In the genomic region with DNA sequence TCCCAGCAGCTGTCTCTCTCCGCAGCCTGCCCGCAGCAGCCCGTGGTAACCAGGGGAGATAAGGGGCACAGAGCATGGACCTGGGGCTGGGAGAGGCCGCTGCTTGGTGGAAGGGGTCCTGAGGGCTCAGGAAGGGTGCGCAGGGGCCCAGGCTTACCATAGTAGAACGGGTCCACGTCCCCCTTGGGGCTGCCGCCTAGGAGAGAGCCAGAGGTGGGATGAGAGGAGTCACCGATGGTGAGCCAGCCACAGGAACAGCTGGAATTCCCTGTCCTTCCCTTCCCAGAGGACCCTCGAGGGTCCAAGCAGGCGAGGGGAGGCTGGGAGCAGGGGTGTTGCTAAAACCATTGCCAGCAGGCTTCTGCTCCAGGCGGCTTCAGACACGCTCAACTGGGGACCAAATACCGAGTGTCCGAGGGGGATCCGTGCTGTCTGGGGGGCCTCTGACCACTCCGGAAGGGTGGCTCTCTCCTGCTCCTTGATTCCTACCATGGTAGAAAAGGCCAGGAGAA, we compare ENCODE assay signal across 14 cellular contexts. TPM values are rescaled to one million over a fixed set of nuclear protein-coding genes. Genes with fewer than 3 reads are reported as not detected.
A peak's percentile ranks its signal among the peaks of the same experiment; 100 is the strongest.
DNase-seq lines count a peak whose midpoint lies in the region; ATAC-seq and TF ChIP-seq lines count a peak whose summit lies in the region.
"Had no signal": no experiment of that assay in that cellular context is flagged by ENCODE, and none has a peak within 500 bp of the region (broad histone marks: within the 10 kb centered on the region; RNA-seq: fewer than 3 reads in every experiment).

No MANE protein-coding gene starts in this region.

- no peak overlapping the region for H2AFZ ChIP-seq in DND-41 (ENCODE audit: low read depth, low read length)
- 0 out of 2 replicates have a peak overlapping the region, but pooled peaks have one; percentile 10 for H2AFZ ChIP-seq in OCI-LY3 (ENCODE audit: low read depth, low read length)
- H2AFZ ChIP-seq: parathyroid adenoma had no signal

- H3K79me2 ChIP-seq in DND-41 (ENCODE audit: insufficient read depth, low read length) (peaks cover 57% of the 10 kb centered on the region), OCI-LY3 (ENCODE audit: low read length) (no peaks in the 10 kb centered on the region)
- H3K79me2 ChIP-seq: parathyroid adenoma had no signal

- peak overlapping the region; percentile 82 for H3K9ac ChIP-seq in DND-41 (ENCODE audit: low read depth, low read length)
- peak overlapping the region; percentile 62; the same call in 1 of the 2 replicates for H3K9ac ChIP-seq in OCI-LY3 (ENCODE audit: low read length)
- peak overlapping the region; percentile 75 for H3K9ac ChIP-seq in endocrine pancreas (ENCODE audit: control insufficient read depth, insufficient read depth, low read length)
- H3K9ac ChIP-seq: parathyroid adenoma had no signal

- DNase-seq in DND-41 (no peak), sciatic nerve (ENCODE audit: low spot score) (peak; percentile 48)
- DNase-seq: activated CD4-positive, alpha-beta T cell treated with anti-CD3 and anti-CD28 coated beads for 1 hour; foreskin keratinocyte had no signal

- peaks cover 85% of the 10 kb centered on the region for H3K4me1 ChIP-seq in DND-41 (ENCODE audit: insufficient read depth, low read length)
- H3K4me1 ChIP-seq in OCI-LY3 (ENCODE audit: low read length): peaks cover 78% of the 10 kb centered on the region
- H3K4me1 ChIP-seq in endocrine pancreas (ENCODE audit: control insufficient read depth, insufficient read depth, low read length): no peaks in the 10 kb centered on the region
- H3K4me1 ChIP-seq: breast epithelium, parathyroid adenoma had no signal

- peak overlapping the region in 1 of 2 experiments; percentile 53; a peak in 2 of 4 replicates for H3K4me3 ChIP-seq in DND-41 (ENCODE audit: low read depth in 1 of 2, low read length in 2 of 2)
- no peak overlapping the region for H3K4me3 ChIP-seq in OCI-LY3 (ENCODE audit: low read length)
- H3K4me3 ChIP-seq in endocrine pancreas (ENCODE audit: control insufficient read depth, insufficient read depth, low read length): peak overlapping the region; percentile 41
- H3K4me3 ChIP-seq: breast epithelium, testis had no signal

- peaks cover 65% of the 10 kb centered on the region for H3K36me3 ChIP-seq in DND-41 (ENCODE audit: insufficient read depth, low read length)
- no peaks in the 10 kb centered on the region for H3K36me3 ChIP-seq in OCI-LY3 (replicated peaks; ENCODE audit: low read depth, low read length)
- H3K36me3 ChIP-seq in endocrine pancreas (ENCODE audit: control insufficient read depth, insufficient read depth, low read length): no peaks in the 10 kb centered on the region
- H3K36me3 ChIP-seq: breast epithelium had no signal

- H3K27me3 ChIP-seq in DND-41 (ENCODE audit: insufficient read depth, low read length, poor library complexity) (no peaks in the 10 kb centered on the region), OCI-LY3 (ENCODE audit: low read depth, low read length) (no peaks in the 10 kb centered on the region), endocrine pancreas (ENCODE audit: control insufficient read depth, insufficient read depth, low read length) (no peaks in the 10 kb centered on the region)
- H3K27me3 ChIP-seq: breast epithelium, foreskin keratinocyte, testis had no signal

- H3K27ac ChIP-seq in DND-41 (ENCODE audit: low read length) (peak overlapping the region; percentile 97), OCI-LY3 (ENCODE audit: low read length) (peak overlapping the region; percentile 47; the same call in 1 of the 2 replicates)
- H3K27ac ChIP-seq: foreskin keratinocyte, parathyroid adenoma had no signal

- TF ChIP-seq CTCF in DND-41 (IDR thresholded peaks at IDR 0.05; ENCODE audit: borderline replicate concordance, extremely low read depth, low read length, poor library complexity, severe bottlenecking): no peak
- no peak for TF ChIP-seq CTCF in OCI-LY3 (IDR thresholded peaks at IDR 0.05; ENCODE audit: low read depth, low read length)

- H4K20me1 ChIP-seq in DND-41 (ENCODE audit: insufficient read depth, low read length) (no peaks in the 10 kb centered on the region), OCI-LY3 (ENCODE audit: insufficient read depth, low read length) (no peaks in the 10 kb centered on the region)

- ATAC-seq in DND-41 (ENCODE audit: insufficient read depth, low read depth): no peak
- ATAC-seq in sciatic nerve: no peak
- no peak for ATAC-seq in GM18868 (IDR thresholded peaks at IDR 0.05; ENCODE audit: unreplicated experiment)
- no peak for ATAC-seq in GM18907 (IDR thresholded peaks at IDR 0.05; ENCODE audit: unreplicated experiment)
- ATAC-seq in GM19351 (IDR thresholded peaks at IDR 0.05; ENCODE audit: unreplicated experiment): no peak
- ATAC-seq: PC-3 had no signal

- intact Hi-C loops in sciatic nerve (cut with DNase I): no loop called here

- H3K4me2 ChIP-seq in DND-41 (ENCODE audit: insufficient read depth, low read length): peak overlapping the region; percentile 64
- H3K4me2 ChIP-seq in OCI-LY3 (ENCODE audit: low read length): peak overlapping the region; percentile 54

- H3K9me3 ChIP-seq in DND-41 (ENCODE audit: insufficient read depth, low read length, severe bottlenecking): no peaks in the 10 kb centered on the region
- no peaks in the 10 kb centered on the region for H3K9me3 ChIP-seq in OCI-LY3 (ENCODE audit: insufficient read depth, low read length)
- H3K9me3 ChIP-seq in endocrine pancreas (ENCODE audit: control insufficient read depth, low read length): no peaks in the 10 kb centered on the region
- H3K9me3 ChIP-seq: breast epithelium, testis had no signal

RNA-seq across cellular contexts. Expression of gene FXYD2, which starts 2.0 kb away (rescaled TPM):
- 6.6 TPM for total RNA-seq in sciatic nerve
- total RNA-seq: foreskin keratinocyte, PC-3 had no signal

RNA-seq across cellular contexts. Expression of gene DSCAML1, which starts 25.6 kb away (rescaled TPM):
- total RNA-seq in sciatic nerve: 4.2 TPM
- total RNA-seq: foreskin keratinocyte, PC-3 had no signal

RNA-seq across cellular contexts. Expression of gene FXYD6, which starts 53.9 kb away (rescaled TPM):
- 141 TPM for total RNA-seq in sciatic nerve
- total RNA-seq: CD4-positive, alpha-beta memory T cell; foreskin keratinocyte; PC-3 had no signal
